Comparison of ENCODE assay signal across 1 cellular context in genomic region chr2:108194409-108195132, GRCh38.
TF ChIP-seq lines count a peak whose summit lies in the region.

No MANE protein-coding gene starts in this region.

TF ChIP-seq in WTC11, 78 proteins besides CTCF, POLR2A, EP300 and RAD21 (continued from another document):
- TF ChIP-seq ARID4B (CRISPR knock-in tag; IDR thresholded peaks at IDR 0.05; ENCODE audit: borderline replicate concordance) (no peak), CDX4 (CRISPR knock-in tag; IDR thresholded peaks at IDR 0.05; ENCODE audit: borderline replicate concordance) (no peak), EMX1 (CRISPR knock-in tag; IDR thresholded peaks at IDR 0.05) (no peak), HMGA2 (CRISPR knock-in tag; IDR thresholded peaks at IDR 0.05) (no peak), ATF3 (CRISPR knock-in tag; conservative IDR thresholded peaks at IDR 0.05) (no peak), NFATC4 (CRISPR knock-in tag; IDR thresholded peaks at IDR 0.05) (no peak), NR2C2 (CRISPR knock-in tag; IDR thresholded peaks at IDR 0.05) (no peak)
